9 cellular contexts compared by ENCODE assay signal in genomic region chr16:67969286-67970039, GRCh38. TPM values are rescaled to one million over a fixed set of nuclear protein-coding genes. Genes with fewer than 3 reads are reported as not detected.
DNase-seq lines count a peak whose midpoint lies in the region; ATAC-seq, FAIRE-seq and TF ChIP-seq lines count a peak whose summit lies in the region.
"Had no signal": no experiment of that assay in that cellular context is flagged by ENCODE, and none has a peak within 500 bp of the region (broad histone marks: within the 10 kb centered on the region; RNA-seq: fewer than 3 reads in every experiment).

No MANE protein-coding gene starts in this region.

- H3K18ac ChIP-seq in mesendoderm (ENCODE audit: low read length): no peak overlapping the region

- intact Hi-C loops in mammary epithelial cell (cut with micrococcal nuclease): no loop called here

- H3K27me3 ChIP-seq in ACC112 (ENCODE audit: insufficient read depth, low read length): no peaks in the 10 kb centered on the region
- no peaks in the 10 kb centered on the region for H3K27me3 ChIP-seq in mammary epithelial cell (ENCODE audit: insufficient read depth, low read length)
- no peaks in the 10 kb centered on the region for H3K27me3 ChIP-seq in mesendoderm (ENCODE audit: insufficient read depth, low read length, poor library complexity)
- H3K27me3 ChIP-seq: cardiac muscle cell had no signal

- FAIRE-seq in GM12892 (lab: Jason Lieb, UNC): no peak

- H3K79me2 ChIP-seq in ACC112 (ENCODE audit: control insufficient read depth, insufficient read depth, low read length, unreplicated experiment) (peaks cover 38% of the 10 kb centered on the region), mammary epithelial cell (ENCODE audit: insufficient read depth, low read length) (peaks cover 40% of the 10 kb centered on the region), mesendoderm (ENCODE audit: control insufficient read depth, insufficient read depth, low read length) (peaks cover 18% of the 10 kb centered on the region)

- no peaks in the 10 kb centered on the region for H3K9me3 ChIP-seq in mammary epithelial cell (replicated peaks; ENCODE audit: insufficient read depth, low read length)

- CTCF ChIA-PET in mammary epithelial cell (lab: Charles Lee; ENCODE audit: low non-redundant PET): interaction anchor here (0.6 kb wide), 1 partner anchor 102 kb away, joined by 4 read pairs; no protein-coding TSS in a partner anchor

- H3K23ac ChIP-seq in mesendoderm (ENCODE audit: low read length): no peak overlapping the region

- no peak overlapping the region for H2BK120ac ChIP-seq in mesendoderm (ENCODE audit: low read depth, low read length)

- H2BK15ac ChIP-seq in mesendoderm (replicated peaks; ENCODE audit: low read depth): no peak overlapping the region

- H3K27ac ChIP-seq in ACC112 (ENCODE audit: low read depth, low read length) (no peak overlapping the region), mammary epithelial cell (ENCODE audit: insufficient read depth, low read depth, low read length) (no peak overlapping the region), mesendoderm (ENCODE audit: low read depth, low read length) (peak overlapping the region; percentile 71)
- H3K27ac ChIP-seq: cardiac muscle cell had no signal

- H3K4me3 ChIP-seq in ACC112 (ENCODE audit: low read depth, low read length) (peak overlapping the region; percentile 88), mammary epithelial cell (replicated peaks in 1 of 3; ENCODE audit: insufficient read depth in 1 of 3, low read depth in 2 of 3, low read length in 3 of 3) (peak overlapping the region in 2 of 3 experiments; percentile 79 to 80), mesendoderm (ENCODE audit: low read length) (no peak overlapping the region)

- DNase-seq in mammary epithelial cell: no peak
- DNase-seq in mesendoderm: peak; percentile 65
- no peak for DNase-seq in stimulated activated CD4-positive, alpha-beta T cell treated with anti-CD3 and anti-CD28 coated beads, Interleukin-4, amount 100 ng/mL, for 24 hours
- DNase-seq in middle frontal gyrus (ENCODE audit: extremely low spot score, low spot score): no peak
- DNase-seq in GM12892 (ENCODE audit: insufficient read length): no peak
- DNase-seq in epidermal melanocyte (ENCODE audit: insufficient read length, low spot score): no peak

- no peaks in the 10 kb centered on the region; the same call in 1 of the 2 replicates for H3K36me3 ChIP-seq in ACC112 (ENCODE audit: insufficient read depth, low read length)
- H3K36me3 ChIP-seq in mammary epithelial cell (ENCODE audit: insufficient read depth, low read length): peaks cover 3% of the 10 kb centered on the region
- H3K36me3 ChIP-seq in mesendoderm (ENCODE audit: control insufficient read depth, insufficient read depth, low read length): no peaks in the 10 kb centered on the region
- H3K36me3 ChIP-seq: cardiac muscle cell had no signal

- H3K56ac ChIP-seq in mesendoderm (ENCODE audit: low read length): peak overlapping the region; percentile 82

- 58% methylated on average over 20 of the region's 37 CpGs for WGBS in mammary epithelial cell (ENCODE audit: low coverage, missing lambda C conversion rate)
- WGBS in mesendoderm (ENCODE audit: extremely low coverage, insufficient coverage, low lambda C conversion rate): no CpG with 5 or more reads among the region's 37 CpGs

- H4K20me1 ChIP-seq in mammary epithelial cell (ENCODE audit: insufficient read depth, low read length): no peaks in the 10 kb centered on the region

- dilution Hi-C loops in mammary epithelial cell (cut with HindIII; ENCODE audit: low sequenced_read_pairs): no loop called here

- H3K4me1 ChIP-seq in ACC112 (ENCODE audit: control insufficient read depth, insufficient read depth, low read length, unreplicated experiment) (peaks cover 26% of the 10 kb centered on the region), mammary epithelial cell (ENCODE audit: insufficient read depth, low read length) (peaks cover 36% of the 10 kb centered on the region), mesendoderm (ENCODE audit: control insufficient read depth, low read depth, low read length) (peaks cover 8% of the 10 kb centered on the region)

- H3K9ac ChIP-seq in mammary epithelial cell (ENCODE audit: insufficient read depth, low read length) (no peak overlapping the region), mesendoderm (ENCODE audit: low read length) (peak overlapping the region; percentile 64)

- no peak overlapping the region for H4K5ac ChIP-seq in mesendoderm (ENCODE audit: low read length)

- H2AK5ac ChIP-seq in mesendoderm (ENCODE audit: low read length): no peak overlapping the region

- in situ Hi-C loops in mammary epithelial cell (cut with MboI; ENCODE audit: low sequenced_read_pairs in 2 of 2): no loop called here

- H3K79me1 ChIP-seq in mesendoderm (ENCODE audit: low read length): peaks cover 22% of the 10 kb centered on the region

- peak overlapping the region; percentile 95 for H2AFZ ChIP-seq in ACC112 (ENCODE audit: low read length, unreplicated experiment)
- peak overlapping the region; percentile 91 for H2AFZ ChIP-seq in mammary epithelial cell (ENCODE audit: low read depth, low read length)

- H3K4me2 ChIP-seq in mammary epithelial cell (ENCODE audit: insufficient read depth, low read depth, low read length) (peak overlapping the region; percentile 74), mesendoderm (ENCODE audit: low read length) (peak overlapping the region; percentile 5)

- ATAC-seq in HG02938 (IDR thresholded peaks at IDR 0.05; ENCODE audit: unreplicated experiment): peak; percentile 10

- TF ChIP-seq POLR2A in GM12892 (IDR thresholded peaks at IDR 0.05; ENCODE audit: low read depth, low read length): no peak

- no peak overlapping the region for H2BK5ac ChIP-seq in mesendoderm (ENCODE audit: low read length)

- no TSS peak for BruUV-seq in mammary epithelial cell (replicated peaks; lab: Mats Ljungman, UMichigan)

- peak overlapping the region; percentile 87 for H4K8ac ChIP-seq in mesendoderm (ENCODE audit: low read depth, low read length)

- H3K4ac ChIP-seq in mesendoderm (ENCODE audit: low read depth, low read length): peak overlapping the region; percentile 17

- no peak for TF ChIP-seq CTCF in mammary epithelial cell (conservative IDR thresholded peaks at IDR 0.05 in 1 of 2, IDR thresholded peaks at IDR 0.05 in 1 of 2; ENCODE audit: extremely low read depth in 1 of 2, insufficient read depth in 1 of 2, low read depth in 1 of 2, low read length in 2 of 2)

RNA-seq across cellular contexts. Expression of gene SLC12A4, which starts 1.0 kb away (rescaled TPM):
- total RNA-seq in mammary epithelial cell: 100 to 1,000 TPM in 1 of 2 donors, 10 to 100 TPM in 1; 88.2 to 120 TPM
- 57.1 TPM for polyA plus RNA-seq in mammary epithelial cell
- polyA minus RNA-seq in mammary epithelial cell: 154 TPM
- 19.6 TPM for polyA plus RNA-seq in mesendoderm (2013, experiment 1 of 2)
- 17.4 TPM for polyA plus RNA-seq in mesendoderm (2013, experiment 2 of 2)
- polyA plus RNA-seq in GM12892 (2012; ENCODE audit: missing spikeins): 22.4 TPM

RNA-seq across cellular contexts. Expression of gene DPEP3, which starts 10.8 kb away (rescaled TPM):
- total RNA-seq in mammary epithelial cell: not detected
- not detected for polyA plus RNA-seq in mammary epithelial cell
- polyA minus RNA-seq in mammary epithelial cell: not detected
- 2.8 TPM for polyA plus RNA-seq in mesendoderm (2013, experiment 1 of 2)
- 3.8 TPM for polyA plus RNA-seq in mesendoderm (2013, experiment 2 of 2)
- polyA plus RNA-seq in GM12892 (2012; ENCODE audit: missing spikeins): 0.30 TPM
- total RNA-seq: cardiac muscle cell had no signal

RNA-seq across cellular contexts. Expression of gene LCAT, which starts 25.5 kb away (rescaled TPM):
- 10 to 100 TPM; 13.0 to 43.9 TPM for total RNA-seq in mammary epithelial cell
- polyA plus RNA-seq in mammary epithelial cell: 9.3 TPM
- 0.72 TPM for polyA minus RNA-seq in mammary epithelial cell
- polyA plus RNA-seq in mesendoderm (2013, experiment 1 of 2): 8.5 TPM
- 7.3 TPM for polyA plus RNA-seq in mesendoderm (2013, experiment 2 of 2)
- 11.3 TPM for polyA plus RNA-seq in GM12892 (2012; ENCODE audit: missing spikeins)

RNA-seq across cellular contexts. Expression of gene DPEP2, which starts 29.8 kb away (rescaled TPM):
- not detected for total RNA-seq in mammary epithelial cell
- not detected for polyA plus RNA-seq in mammary epithelial cell
- not detected for polyA minus RNA-seq in mammary epithelial cell
- not detected for polyA plus RNA-seq in mesendoderm (2013, experiment 1 of 2)
- polyA plus RNA-seq in mesendoderm (2013, experiment 2 of 2): not detected
- 2.2 TPM for polyA plus RNA-seq in GM12892 (2012; ENCODE audit: missing spikeins)
- total RNA-seq: cardiac muscle cell had no signal
- polyA plus RNA-seq: cardiac muscle cell had no signal

RNA-seq across cellular contexts. Expression of gene PSMB10, which starts 32.8 kb away (rescaled TPM):
- total RNA-seq in mammary epithelial cell: 10 to 100 TPM in 1 of 2 donors, 1 to 10 TPM in 1; 9.2 to 23.8 TPM
- 15.7 TPM for polyA plus RNA-seq in mammary epithelial cell
- 4.5 TPM for polyA minus RNA-seq in mammary epithelial cell
- 60.4 TPM for polyA plus RNA-seq in mesendoderm (2013, experiment 1 of 2)
- 58.4 TPM for polyA plus RNA-seq in mesendoderm (2013, experiment 2 of 2)
- 130 TPM for polyA plus RNA-seq in GM12892 (2012; ENCODE audit: missing spikeins)
